34 cellular contexts compared by ENCODE assay signal in genomic region chr5:11491658-11492057, GRCh38.
"Had no signal": no experiment of that assay in that cellular context is flagged by ENCODE, and none has a peak within 500 bp of the region (broad histone marks: within the 10 kb centered on the region; RNA-seq: fewer than 3 reads in every experiment).

No MANE protein-coding gene starts in this region.

- H3K27ac ChIP-seq: ascending aorta, cardiac muscle cell, KMS-11, Peyer's patch, SJSA1, VCaP had no signal

- H3K27me3 Mint-ChIP-seq: activated B cell treated with CpG ODN at 0.5 μM for 24 hours; activated CD4-positive, alpha-beta memory T cell treated with anti-CD3 and anti-CD28 coated beads, Interleukin-2, amount 10 ng/mL, durations not matched to agents 7 days and 5 days; activated CD8-positive, alpha-beta memory T cell treated with anti-CD3 and anti-CD28 coated beads, Interleukin-2, amount 10 ng/mL, durations not matched to agents 7 days and 5 days had no signal

- H3K9me3 Mint-ChIP-seq: activated CD4-positive, alpha-beta memory T cell treated with anti-CD3 and anti-CD28 coated beads, Interleukin-2, amount 10 ng/mL, durations not matched to agents 7 days and 5 days; activated naive CD8-positive, alpha-beta T cell treated with anti-CD3 and anti-CD28 coated beads for 36 hours; activated T-helper 17 cell treated with anti-CD3 and anti-CD28 coated beads, Interleukin-2, amount 50 U/mL, for 72 hours had no signal

- H3K9me3 ChIP-seq: ascending aorta, Peyer's patch, SJSA1 had no signal

- H3K9ac ChIP-seq: KMS-11 had no signal

- H3K36me3 ChIP-seq: ascending aorta, cardiac muscle cell, Peyer's patch, SJSA1 had no signal

- ATAC-seq: activated CD8-positive, alpha-beta memory T cell treated with anti-CD3 and anti-CD28 coated beads, Interleukin-2, amount 10 ng/mL, durations not matched to agents 7 days and 5 days; activated T-helper 17 cell treated with anti-CD3 and anti-CD28 coated beads, Interleukin-2, amount 50 U/mL, for 72 hours; PC-3; SK-N-SH treated with all-trans-retinoic acid at 6 μM for 48 hours had no signal

- H3K27ac Mint-ChIP-seq: activated B cell treated with CpG ODN at 0.5 μM for 24 hours; activated CD4-positive, alpha-beta memory T cell treated with anti-CD3 and anti-CD28 coated beads, Interleukin-2, amount 10 ng/mL, durations not matched to agents 7 days and 5 days; activated CD8-positive, alpha-beta memory T cell treated with anti-CD3 and anti-CD28 coated beads, Interleukin-2, amount 10 ng/mL, durations not matched to agents 7 days and 5 days; activated naive CD8-positive, alpha-beta T cell treated with anti-CD3 and anti-CD28 coated beads for 36 hours; activated T-helper 17 cell treated with anti-CD3 and anti-CD28 coated beads, Interleukin-2, amount 50 U/mL, for 72 hours had no signal

- H3K4me3 ChIP-seq: ascending aorta, cardiac muscle cell, Peyer's patch, SJSA1 had no signal

- H3K36me3 Mint-ChIP-seq: activated CD8-positive, alpha-beta memory T cell treated with anti-CD3 and anti-CD28 coated beads, Interleukin-2, amount 10 ng/mL, durations not matched to agents 7 days and 5 days; activated naive CD8-positive, alpha-beta T cell treated with anti-CD3 and anti-CD28 coated beads for 36 hours had no signal

- H3K4me1 Mint-ChIP-seq: activated B cell treated with CpG ODN at 0.5 μM for 24 hours; activated CD4-positive, alpha-beta memory T cell treated with anti-CD3 and anti-CD28 coated beads, Interleukin-2, amount 10 ng/mL, durations not matched to agents 7 days and 5 days; activated CD8-positive, alpha-beta memory T cell treated with anti-CD3 and anti-CD28 coated beads, Interleukin-2, amount 10 ng/mL, durations not matched to agents 7 days and 5 days; activated naive CD8-positive, alpha-beta T cell treated with anti-CD3 and anti-CD28 coated beads for 36 hours; activated T-helper 17 cell treated with anti-CD3 and anti-CD28 coated beads, Interleukin-2, amount 50 U/mL, for 72 hours had no signal

- H3K4me3 Mint-ChIP-seq: activated B cell treated with CpG ODN at 0.5 μM for 24 hours; activated CD4-positive, alpha-beta memory T cell treated with anti-CD3 and anti-CD28 coated beads, Interleukin-2, amount 10 ng/mL, durations not matched to agents 7 days and 5 days; activated CD8-positive, alpha-beta memory T cell treated with anti-CD3 and anti-CD28 coated beads, Interleukin-2, amount 10 ng/mL, durations not matched to agents 7 days and 5 days; activated naive CD8-positive, alpha-beta T cell treated with anti-CD3 and anti-CD28 coated beads for 36 hours; activated T-helper 17 cell treated with anti-CD3 and anti-CD28 coated beads, Interleukin-2, amount 50 U/mL, for 72 hours had no signal

- DNase-seq: activated B cell treated with CpG ODN at 0.5 μM for 24 hours; activated CD4-positive, alpha-beta memory T cell treated with anti-CD3 and anti-CD28 coated beads, Interleukin-2, amount 10 ng/mL, durations not matched to agents 7 days and 5 days; activated CD4-positive, alpha-beta T cell treated with anti-CD3 and anti-CD28 coated beads for 1 hour; activated CD4-positive, alpha-beta T cell treated with anti-CD3 and anti-CD28 coated beads for 48 hours; activated CD8-positive, alpha-beta memory T cell treated with anti-CD3 and anti-CD28 coated beads for 24 hours; activated CD8-positive, alpha-beta memory T cell treated with anti-CD3 and anti-CD28 coated beads, Interleukin-2, amount 10 ng/mL, durations not matched to agents 7 days and 5 days; activated CD8-positive, alpha-beta memory T cell treated with anti-CD3 and anti-CD28 coated beads, Interleukin-2, amount 50 U/mL, for 48 hours; activated effector memory CD4-positive, alpha-beta T cell treated with anti-CD3 and anti-CD28 coated beads, Interleukin-2, amount 50 U/mL, for 16 hours; activated naive CD4-positive, alpha-beta T cell; activated naive CD4-positive, alpha-beta T cell treated with anti-CD3 and anti-CD28 coated beads, Interleukin-2, amount 50 U/mL, for 16 hours; activated naive CD8-positive, alpha-beta T cell treated with anti-CD3 and anti-CD28 coated beads for 36 hours; activated T-cell treated with anti-CD3 and anti-CD28 coated beads, Interleukin-2, amount 50 U/mL, for 48 hours; amniotic stem cell; NCI-H1092 treated with DMSO at 0.1 percent for 48 hours; NCI-H1417; NCI-H146; NCI-H1930; NCI-H2081 treated with DMSO at 0.1 percent for 48 hours; NCI-H226; NCI-H524 treated with DMSO at 0.1 percent for 48 hours; PC-3; Peyer's patch; RPMI8226; SHP77 treated with DMSO at 0.1 percent for 48 hours; T-helper 1 cell; T-helper 2 cell; T-helper 9 cell had no signal
